Comparison of ENCODE assay signal across 13 cellular contexts in genomic region chr12:65779091-65779642, GRCh38. TPM values are rescaled to one million over a fixed set of nuclear protein-coding genes. Genes with fewer than 3 reads are reported as not detected.
DNase-seq lines count a peak whose midpoint lies in the region; ATAC-seq and TF ChIP-seq lines count a peak whose summit lies in the region.
"Had no signal": no experiment of that assay in that cellular context is flagged by ENCODE, and none has a peak within 500 bp of the region (broad histone marks: within the 10 kb centered on the region; RNA-seq: fewer than 3 reads in every experiment).

No MANE protein-coding gene starts in this region.

- no peak overlapping the region for H3K23ac ChIP-seq in mesenchymal stem cell (ENCODE audit: low read length in 2 of 2)

- no peak overlapping the region for H2BK5ac ChIP-seq in mesenchymal stem cell (ENCODE audit: low read depth, low read length, poor library complexity, severe bottlenecking)

- H3K36me3 ChIP-seq in PC-3 (ENCODE audit: low read depth, low read length) = no peaks in the 10 kb centered on the region
- no peaks in the 10 kb centered on the region for H3K36me3 ChIP-seq in mesenchymal stem cell (ENCODE audit: control insufficient read depth in 1 of 2, insufficient read depth in 2 of 2, low read depth in 1 of 2, low read length in 2 of 2)
- no peaks in the 10 kb centered on the region for H3K36me3 ChIP-seq in WERI-Rb-1
- H3K36me3 ChIP-seq in OCI-LY7 (ENCODE audit: insufficient read depth, low read length) = no peaks in the 10 kb centered on the region
- H3K36me3 ChIP-seq: sigmoid colon had no signal

- H3K9me3 ChIP-seq in PC-3 (ENCODE audit: low read length) (no peaks in the 10 kb centered on the region), mesenchymal stem cell (ENCODE audit: control insufficient read depth, low read length) (no peaks in the 10 kb centered on the region), WERI-Rb-1 (ENCODE audit: severe bottlenecking) (no peaks in the 10 kb centered on the region), OCI-LY7 (ENCODE audit: low read length) (no peaks in the 10 kb centered on the region)
- H3K9me3 ChIP-seq: sigmoid colon had no signal

- H3K4me3 ChIP-seq in PC-3 (ENCODE audit: low read length) (peak overlapping the region; percentile 17; the same call in 1 of the 2 replicates), epithelial cell of esophagus (ENCODE audit: low read length) (no peak overlapping the region), mesenchymal stem cell (ENCODE audit: insufficient read depth in 1 of 2, low read depth in 1 of 2, low read length in 2 of 2) (no peak overlapping the region), WERI-Rb-1 (ENCODE audit: low read depth, low read length) (no peak overlapping the region), OCI-LY7 (ENCODE audit: low read depth, low read length, poor library complexity, severe bottlenecking) (no peak overlapping the region)
- H3K4me3 ChIP-seq: sigmoid colon had no signal

- no peak overlapping the region for H4K91ac ChIP-seq in mesenchymal stem cell (ENCODE audit: low read length)

- H3K9me2 ChIP-seq in PC-3 (replicated peaks; ENCODE audit: low read length) (no peaks in the 10 kb centered on the region), OCI-LY7 (ENCODE audit: insufficient read depth, low read length) (no peaks in the 10 kb centered on the region)

- no peaks in the 10 kb centered on the region for H3K79me2 ChIP-seq in PC-3 (ENCODE audit: low read length)
- no peaks in the 10 kb centered on the region for H3K79me2 ChIP-seq in OCI-LY7 (ENCODE audit: insufficient read depth, low read depth, low read length)

- H2BK15ac ChIP-seq in mesenchymal stem cell (ENCODE audit: low read depth, poor library complexity, severe bottlenecking) = no peak overlapping the region

- CTCF ChIA-PET in PC-3 (lab: Charles Lee) (interaction anchor here (0.6 kb wide), 1 partner anchor 148 kb away, joined by 3 read pairs; no protein-coding TSS in a partner anchor), OCI-LY7 (lab: Charles Lee; ENCODE audit: unreplicated experiment) (no interaction called here)

- H3K27me3 ChIP-seq in PC-3 (ENCODE audit: low read length) (no peaks in the 10 kb centered on the region), mesenchymal stem cell (ENCODE audit: control insufficient read depth in 1 of 2, insufficient read depth in 1 of 2, low read length in 2 of 2) (no peaks in the 10 kb centered on the region), WERI-Rb-1 (ENCODE audit: insufficient read depth, low read depth, severe bottlenecking) (no peaks in the 10 kb centered on the region)
- H3K27me3 ChIP-seq: sigmoid colon had no signal

- DNase-seq in EH (ENCODE audit: low read depth) = peak; percentile 55
- peak; percentile 84 for DNase-seq in PC-3
- DNase-seq in epithelial cell of esophagus (ENCODE audit: low read depth) = peak; percentile 60
- DNase-seq in mesenchymal stem cell = peak; percentile 34
- DNase-seq in WERI-Rb-1 = no peak
- no peak for DNase-seq in HUDEP-2 (lab: John Stamatoyannopoulos, UW; ENCODE audit: unreplicated experiment in 76 of 76)
- no peak for DNase-seq in OCI-LY7 (ENCODE audit: low spot score)
- no peak for DNase-seq in stimulated activated CD4-positive, alpha-beta T cell treated with anti-CD3 and anti-CD28 coated beads, Interleukin-2, amount 100 ng/mL, for 24 hours
- DNase-seq: activated CD8-positive, alpha-beta T cell treated with anti-CD3 and anti-CD28 coated beads for 36 hours; left ventricle myocardium superior; sigmoid colon had no signal

- H3K9ac ChIP-seq in PC-3 (ENCODE audit: low read length) (peak overlapping the region; percentile 6; the same call in 1 of the 2 replicates), mesenchymal stem cell (ENCODE audit: low read length) (no peak overlapping the region)

- POLR2A ChIA-PET in PC-3 (lab: Charles Lee; ENCODE audit: unreplicated experiment) = interaction anchor here (0.6 kb wide), 1 partner anchor 173 kb away, joined by 4 read pairs; no protein-coding TSS in a partner anchor
- POLR2A ChIA-PET in OCI-LY7 (lab: Charles Lee) = interaction anchor here (0.6 kb wide), 2 partner anchors 26 to 34 kb away, joined by 3 read pairs; no protein-coding TSS in a partner anchor

- no peak overlapping the region for H2BK12ac ChIP-seq in mesenchymal stem cell (ENCODE audit: low read length in 2 of 2)

- H3K27ac ChIP-seq in PC-3 (ENCODE audit: low read length) = peak overlapping the region; percentile 36
- H3K27ac ChIP-seq in mesenchymal stem cell (ENCODE audit: low read length, poor library complexity, severe bottlenecking) = no peak overlapping the region
- no peak overlapping the region for H3K27ac ChIP-seq in WERI-Rb-1
- H3K27ac ChIP-seq in OCI-LY7 (ENCODE audit: low read depth, low read length, poor library complexity, severe bottlenecking) = no peak overlapping the region
- H3K27ac ChIP-seq: C4-2B, sigmoid colon had no signal

- no peak overlapping the region for H3K4ac ChIP-seq in mesenchymal stem cell (ENCODE audit: low read depth in 1 of 2, low read length in 2 of 2)

- H2BK120ac ChIP-seq in mesenchymal stem cell (ENCODE audit: low read depth, low read length) = no peak overlapping the region

- H3F3A ChIP-seq in PC-3 (ENCODE audit: low read length, unreplicated experiment) = peaks cover 3% of the 10 kb centered on the region

- no peaks in the 10 kb centered on the region for H3K79me1 ChIP-seq in mesenchymal stem cell (replicated peaks; ENCODE audit: low read length, poor library complexity, severe bottlenecking)

- BruUV-seq in PC-3 (replicated peaks; lab: Mats Ljungman, UMichigan) (no TSS peak), OCI-LY7 (replicated peaks; lab: Mats Ljungman, UMichigan) (no TSS peak)

- H3K4me1 ChIP-seq in PC-3 (ENCODE audit: insufficient read depth, low read length) (peaks cover 26% of the 10 kb centered on the region), mesenchymal stem cell (ENCODE audit: control insufficient read depth, insufficient read depth, low read depth, low read length) (no peaks in the 10 kb centered on the region), OCI-LY7 (ENCODE audit: insufficient read depth, low read length, poor library complexity, severe bottlenecking) (no peaks in the 10 kb centered on the region)
- H3K4me1 ChIP-seq: sigmoid colon had no signal

- H4K20me1 ChIP-seq in PC-3 (ENCODE audit: low read length) (no peaks in the 10 kb centered on the region), OCI-LY7 (ENCODE audit: insufficient read depth, low read length) (no peaks in the 10 kb centered on the region)

- TF ChIP-seq CTCF in PC-3 (conservative IDR thresholded peaks at IDR 0.05; ENCODE audit: low read depth, low read length) (no peak), epithelial cell of esophagus (IDR thresholded peaks at IDR 0.05; ENCODE audit: insufficient read depth, low read depth, low read length, missing control alignments) (no peak), WERI-Rb-1 (IDR thresholded peaks at IDR 0.05; ENCODE audit: low read depth, low read length) (no peak), OCI-LY7 (conservative IDR thresholded peaks at IDR 0.05; ENCODE audit: low read length) (no peak)

- intact Hi-C loops in PC-3 (cut with micrococcal nuclease) (no loop called here), OCI-LY7 (cut with micrococcal nuclease; ENCODE audit: unreplicated experiment) (no loop called here)

- H3K4me2 ChIP-seq in PC-3 (ENCODE audit: low read length) = peak overlapping the region; percentile 71
- H3K4me2 ChIP-seq in mesenchymal stem cell (ENCODE audit: low read length, poor library complexity, severe bottlenecking) = no peak overlapping the region
- no peak overlapping the region for H3K4me2 ChIP-seq in OCI-LY7 (ENCODE audit: low read length)

- H2AK5ac ChIP-seq in mesenchymal stem cell (ENCODE audit: low read length, severe bottlenecking) = no peak overlapping the region

- no peak overlapping the region for H3K18ac ChIP-seq in mesenchymal stem cell (ENCODE audit: low read depth in 1 of 2, low read length in 2 of 2)

- H3K14ac ChIP-seq in mesenchymal stem cell (ENCODE audit: low read length in 2 of 2) = no peak overlapping the region

- peak; percentile 71 for ATAC-seq in PC-3
- ATAC-seq: activated CD8-positive, alpha-beta T cell treated with anti-CD3 and anti-CD28 coated beads for 36 hours; left ventricle myocardium superior had no signal

- H4K8ac ChIP-seq in mesenchymal stem cell (ENCODE audit: low read length) = no peak overlapping the region

- H2AFZ ChIP-seq in PC-3 (ENCODE audit: low read length) (no peak overlapping the region), mesenchymal stem cell (ENCODE audit: low read depth, low read length) (no peak overlapping the region), OCI-LY7 (ENCODE audit: low read length) (no peak overlapping the region)

RNA-seq across cellular contexts. Expression of gene HMGA2, which starts 45.1 kb away (rescaled TPM):
- total RNA-seq in PC-3 (2014; rRNA removed) (159 and 171 TPM in 2 replicates), OCI-LY7 (2022) (not detected in 2 replicates)
- polyA plus RNA-seq in mesenchymal stem cell (2013, experiment 1 of 2) = 146 TPM
- polyA plus RNA-seq in mesenchymal stem cell (2013, experiment 2 of 2) = 149 TPM
- not detected in 2 replicates for total RNA-seq in OCI-LY7 (2014; rRNA removed; shearing (Covaris generic))
- total RNA-seq: activated CD8-positive, alpha-beta T cell treated with anti-CD3 and anti-CD28 coated beads for 36 hours; left ventricle myocardium superior; NCI-H460 had no signal

Comparison
In these comparisons a context has a peak if more than half of its experiments do, and no peak if none do; other contexts are left out.
1. DNase-seq: peak in EH (single experiment), PC-3 (single experiment), epithelial cell of esophagus (single experiment) and mesenchymal stem cell (single experiment); none in WERI-Rb-1 (single experiment), HUDEP-2 (0 of 76), OCI-LY7 (single experiment) and stimulated activated CD4-positive, alpha-beta T cell treated with anti-CD3 and anti-CD28 coated beads, Interleukin-2, amount 100 ng/mL, for 24 hours (0 of 2).
2. RNA of gene HMGA2, which starts 45.1 kb away (total RNA-seq): 159 to 171 TPM in PC-3; not detected in OCI-LY7; every median in the first group is over 100 times any median in the second.